16 cellular contexts compared by ENCODE assay signal in genomic region chr1:204591473-204592090, GRCh38.
DNase-seq lines count a peak whose midpoint lies in the region; ATAC-seq, FAIRE-seq and TF ChIP-seq lines count a peak whose summit lies in the region.
"Had no signal": no experiment of that assay in that cellular context is flagged by ENCODE, and none has a peak within 500 bp of the region (broad histone marks: within the 10 kb centered on the region; RNA-seq: fewer than 3 reads in every experiment).

No MANE protein-coding gene starts in this region.

- no peaks in the 10 kb centered on the region for H3K79me2 ChIP-seq in SK-N-SH (ENCODE audit: insufficient read depth)

- H3K36me3 Mint-ChIP-seq in MCF 10A (ENCODE audit: insufficient read depth, unreplicated experiment) = no peaks in the 10 kb centered on the region
- H3K36me3 Mint-ChIP-seq: brain had no signal

- WGBS in SK-N-SH (ENCODE audit: low lambda C conversion rate) = 23% methylated on average over 3 of the region's 3 CpGs

- no peak for TF ChIP-seq POLR2A in breast epithelium (IDR thresholded peaks at IDR 0.05)

- TF ChIP-seq RAD21 in SK-N-SH (IDR thresholded peaks at IDR 0.05; ENCODE audit: low read length) = no peak

- CTCF ChIA-PET in MCF 10A (lab: Yijun Ruan, JAX) = interaction anchor here (0.5 to 2.3 kb wide), 8 partner anchors 26 to 470 kb away, joined by 3 to 8 read pairs (median 3); no protein-coding TSS in a partner anchor
- CTCF ChIA-PET in SK-N-SH (lab: Yijun Ruan, JAX) = interaction anchor here (1.1 to 1.7 kb wide), 2 partner anchors 200 to 216 kb away, joined by 3 to 5 read pairs; no protein-coding TSS in a partner anchor

- no peak overlapping the region for H3K4me3 Mint-ChIP-seq in MCF 10A (ENCODE audit: unreplicated experiment)
- H3K4me3 Mint-ChIP-seq: brain had no signal

- TF ChIP-seq CTCF in MCF 10A (IDR thresholded peaks at IDR 0.05; ENCODE audit: unreplicated experiment) (no peak), breast epithelium (IDR thresholded peaks at IDR 0.05) (no peak), SK-N-SH (IDR thresholded peaks at IDR 0.05) (no peak), fibroblast of pulmonary artery (IDR thresholded peaks at IDR 0.05; ENCODE audit: low read length, missing control alignments) (no peak)

- BruUV-seq in MCF 10A (replicated peaks; lab: Mats Ljungman, UMichigan) = no TSS peak

- H3K4me3 ChIP-seq in breast epithelium = no peak overlapping the region
- no peak overlapping the region for H3K4me3 ChIP-seq in SK-N-SH (ENCODE audit: low read depth in 2 of 2, low read length in 1 of 2)
- H3K4me3 ChIP-seq in fibroblast of pulmonary artery (replicated peaks; ENCODE audit: low read depth, low read length) = no peak overlapping the region
- H3K4me3 ChIP-seq: thyroid gland had no signal

- intact Hi-C loops in MCF 10A (cut with micrococcal nuclease) = no loop called here
- intact Hi-C loops in breast epithelium (cut with DNase I; ENCODE audit: low total_unique reads) = no loop called here

- H4K20me1 ChIP-seq in SK-N-SH (ENCODE audit: insufficient read depth) = no peaks in the 10 kb centered on the region

- H3K27ac Mint-ChIP-seq in MCF 10A (ENCODE audit: low read depth, unreplicated experiment) = no peak overlapping the region

- FAIRE-seq in urothelium cell line (lab: Jason Lieb, UNC) = peak; percentile 27
- FAIRE-seq: H1 had no signal

- TF ChIP-seq EP300 in SK-N-SH (IDR thresholded peaks at IDR 0.05; ENCODE audit: borderline replicate concordance in 1 of 2, low read depth in 1 of 2, low read length in 1 of 2) = peak in 1 of 2 experiments; percentile 20; a peak in 1 of 4 replicates

- H3K9me2 ChIP-seq in SK-N-SH = no peaks in the 10 kb centered on the region

- H3K9me3 Mint-ChIP-seq in MCF 10A (ENCODE audit: unreplicated experiment) = no peaks in the 10 kb centered on the region
- H3K9me3 Mint-ChIP-seq: brain had no signal

- no peak overlapping the region for H3K27ac ChIP-seq in breast epithelium
- no peak overlapping the region for H3K27ac ChIP-seq in SK-N-SH (ENCODE audit: low read depth in 2 of 2, low read length in 1 of 2)
- H3K27ac ChIP-seq: 22Rv1, thyroid gland had no signal

- no peak for ATAC-seq in stimulated activated naive CD8-positive, alpha-beta T cell treated with anti-CD3 and anti-CD28 coated beads, Interleukin-15, Interleukin-2, amounts not matched to agents 100 U/mL and 50 U/mL, for 24 hours
- no peak for ATAC-seq in GM21723 (IDR thresholded peaks at IDR 0.05; ENCODE audit: unreplicated experiment)

- peaks cover 8% of the 10 kb centered on the region for H3F3A ChIP-seq in SK-N-SH (replicated peaks; ENCODE audit: insufficient read depth)

- H3K36me3 ChIP-seq in breast epithelium (no peaks in the 10 kb centered on the region), SK-N-SH (replicated peaks in 1 of 2; ENCODE audit: control insufficient read depth in 1 of 2, insufficient read depth in 2 of 2, low read length in 1 of 2) (no peaks in the 10 kb centered on the region)
- H3K36me3 ChIP-seq: thyroid gland had no signal

- peaks cover 11% of the 10 kb centered on the region for H3K4me1 Mint-ChIP-seq in MCF 10A (ENCODE audit: insufficient read depth, unreplicated experiment)

- H3K27me3 Mint-ChIP-seq in MCF 10A (ENCODE audit: insufficient read depth, unreplicated experiment) = no peaks in the 10 kb centered on the region
- H3K27me3 Mint-ChIP-seq: brain had no signal

- H3K27me3 ChIP-seq in breast epithelium (no peaks in the 10 kb centered on the region), SK-N-SH (ENCODE audit: insufficient read depth) (no peaks in the 10 kb centered on the region)
- H3K27me3 ChIP-seq: thyroid gland had no signal

- H3K4me2 ChIP-seq in SK-N-SH = peak overlapping the region; percentile 25; the same call in 1 of the 2 replicates

- DNase-seq in MCF 10A (ENCODE audit: unreplicated experiment) = peak; percentile 62
- DNase-seq in breast epithelium (ENCODE audit: low spot score in 2 of 2) = no peak
- DNase-seq in SK-N-SH = no peak
- peak; percentile 29 for DNase-seq in fibroblast of pulmonary artery (ENCODE audit: low read depth)
- DNase-seq in urothelium cell line (ENCODE audit: low spot score) = peak; percentile 36
- DNase-seq in stimulated activated naive CD8-positive, alpha-beta T cell treated with anti-CD3 and anti-CD28 coated beads, Interleukin-15, Interleukin-2, amounts not matched to agents 100 U/mL and 50 U/mL, for 24 hours = no peak
- DNase-seq in activated CD4-positive, alpha-beta T cell treated with anti-CD3 and anti-CD28 coated beads, Interleukin-2, amount 50 U/mL, for 48 hours = no peak
- DNase-seq: DMS79 treated with DMSO at 0.1 percent for 48 hours; nucleus accumbens; OCI-M1; stimulated activated CD4-positive, alpha-beta T cell treated with anti-CD3 and anti-CD28 coated beads, Interleukin-12 subunit alpha, Interleukin-12 subunit beta, amount 100 ng/mL, for 4 hours; thyroid gland had no signal

- POLR2A ChIA-PET in MCF 10A (lab: Yijun Ruan, JAX) = interaction anchor here (0.8 to 1.1 kb wide), 4 partner anchors 18 to 215 kb away, joined by 3 to 4 read pairs (median 3); no protein-coding TSS in a partner anchor
- POLR2A ChIA-PET in SK-N-SH (lab: Yijun Ruan, JAX) = no interaction called here

- H3K9me3 ChIP-seq in breast epithelium (no peaks in the 10 kb centered on the region), SK-N-SH (no peaks in the 10 kb centered on the region)
- H3K9me3 ChIP-seq: thyroid gland had no signal

- no peaks in the 10 kb centered on the region for H3K4me1 ChIP-seq in breast epithelium
- peaks cover 0 to 14% of the 10 kb centered on the region in 2 experiments; a peak in 1 of 4 replicates for H3K4me1 ChIP-seq in SK-N-SH (ENCODE audit: control insufficient read depth in 1 of 2, insufficient read depth in 2 of 2, low read depth in 1 of 2, low read length in 1 of 2)
- H3K4me1 ChIP-seq: thyroid gland had no signal

- no peak overlapping the region for H3K9ac ChIP-seq in SK-N-SH

- no peak overlapping the region for H2AFZ ChIP-seq in SK-N-SH (ENCODE audit: low read depth)

TF ChIP-seq in SK-N-SH, 30 proteins besides CTCF, POLR2A, EP300 and RAD21 (continues in another document):
- TF ChIP-seq USF1 (IDR thresholded peaks at IDR 0.05; ENCODE audit: borderline replicate concordance, low read depth) = no peak
- TF ChIP-seq IRF3 (IDR thresholded peaks at IDR 0.05; ENCODE audit: low read depth, low read length) = no peak
- TF ChIP-seq CHD2 (IDR thresholded peaks at IDR 0.05; ENCODE audit: low read length, partially characterized antibody) = no peak
- TF ChIP-seq RCOR1 (IDR thresholded peaks at IDR 0.05; ENCODE audit: low read length) = no peak
- TF ChIP-seq GABPA (IDR thresholded peaks at IDR 0.05; ENCODE audit: low read depth) = no peak
- TF ChIP-seq RXRA (IDR thresholded peaks at IDR 0.05; ENCODE audit: borderline replicate concordance, low read depth) = peak; percentile 33; the same call in 1 of the 2 replicates
- no peak for TF ChIP-seq SMC3 (IDR thresholded peaks at IDR 0.05; ENCODE audit: low read depth, low read length)
- TF ChIP-seq FOXM1 (IDR thresholded peaks at IDR 0.05; ENCODE audit: low read depth) = no peak
- TF ChIP-seq GATA2 (CRISPR knock-in tag; IDR thresholded peaks at IDR 0.05) = no peak
- TF ChIP-seq JUND (IDR thresholded peaks at IDR 0.05) = peak; percentile 89
- TF ChIP-seq USF2 (IDR thresholded peaks at IDR 0.05; ENCODE audit: borderline replicate concordance, low read depth, low read length) = no peak
- TF ChIP-seq FOXJ3 (CRISPR knock-in tag; IDR thresholded peaks at IDR 0.05) = no peak
- TF ChIP-seq MAX (IDR thresholded peaks at IDR 0.05; ENCODE audit: low read depth) = peak; percentile 46
- no peak for TF ChIP-seq TAF1 (IDR thresholded peaks at IDR 0.05; ENCODE audit: borderline replicate concordance, low read depth, low read length)

Comparison
In these comparisons a context has a peak if more than half of its experiments do, and no peak if none do; other contexts are left out.
1. DNase-seq: peak in MCF 10A (single experiment), fibroblast of pulmonary artery (single experiment) and urothelium cell line (single experiment); none in breast epithelium (0 of 2), SK-N-SH (single experiment), stimulated activated naive CD8-positive, alpha-beta T cell treated with anti-CD3 and anti-CD28 coated beads, Interleukin-15, Interleukin-2, amounts not matched to agents 100 U/mL and 50 U/mL, for 24 hours (single experiment) and activated CD4-positive, alpha-beta T cell treated with anti-CD3 and anti-CD28 coated beads, Interleukin-2, amount 50 U/mL, for 48 hours (0 of 2).